In genomic region chr1:1425753-1426495, GRCh38 we compare ENCODE assay signal across 1 cellular context.
TF ChIP-seq lines count a peak whose summit lies in the region.

No MANE protein-coding gene starts in this region.

TF ChIP-seq in HepG2, 621 proteins besides CTCF, POLR2A, EP300 and RAD21 (continued from another document and continues in another):
- peak; percentile 68; the same call in 1 of the 2 replicates for TF ChIP-seq ARID4A (CRISPR knock-in tag; IDR thresholded peaks at IDR 0.05; ENCODE audit: borderline replicate concordance)
- peak; percentile 68 for TF ChIP-seq HNRNPK (IDR thresholded peaks at IDR 0.05; ENCODE audit: low read depth, low read length, poor library complexity, severe bottlenecking)
- TF ChIP-seq ZNF160 (CRISPR knock-in tag; IDR thresholded peaks at IDR 0.05): no peak
- TF ChIP-seq NFKB2 (CRISPR knock-in tag; IDR thresholded peaks at IDR 0.05; ENCODE audit: borderline replicate concordance): 0 out of 2 replicates have a peak, but pooled peaks have one; percentile 7
- TF ChIP-seq ZNF331 (CRISPR knock-in tag; IDR thresholded peaks at IDR 0.05): 0 out of 2 replicates have a peak, but pooled peaks have one; percentile 9
- 0 out of 2 replicates have a peak, but pooled peaks have one; percentile 36 for TF ChIP-seq ZNF501 (CRISPR knock-in tag; IDR thresholded peaks at IDR 0.05)
- TF ChIP-seq ZFX (CRISPR knock-in tag; IDR thresholded peaks at IDR 0.05; ENCODE audit: low read depth): peak; percentile 91
- TF ChIP-seq CENPX (CRISPR knock-in tag; IDR thresholded peaks at IDR 0.05): no peak
- TF ChIP-seq ZNF784 (CRISPR knock-in tag; IDR thresholded peaks at IDR 0.05; ENCODE audit: borderline replicate concordance): no peak
- no peak for TF ChIP-seq SKI (IDR thresholded peaks at IDR 0.05; ENCODE audit: partially characterized antibody)
- TF ChIP-seq MATR3 (CRISPR knock-in tag; IDR thresholded peaks at IDR 0.05): no peak
- no peak for TF ChIP-seq LRRFIP1 (CRISPR knock-in tag; conservative IDR thresholded peaks at IDR 0.05)
- TF ChIP-seq ZXDC (CRISPR knock-in tag; IDR thresholded peaks at IDR 0.05): peak; percentile 65; the same call in 1 of the 2 replicates
- TF ChIP-seq NFE2 (CRISPR knock-in tag; IDR thresholded peaks at IDR 0.05): no peak
- TF ChIP-seq ZNF530 (CRISPR knock-in tag; IDR thresholded peaks at IDR 0.05; ENCODE audit: low read depth): no peak
- 0 out of 2 replicates have a peak, but pooled peaks have one; percentile 60 for TF ChIP-seq MTA1 (CRISPR knock-in tag; IDR thresholded peaks at IDR 0.05; ENCODE audit: borderline replicate concordance)
- TF ChIP-seq ZNF296 (CRISPR knock-in tag; conservative IDR thresholded peaks at IDR 0.05): no peak
- 0 out of 2 replicates have a peak, but pooled peaks have one; percentile 19 for TF ChIP-seq PAXIP1 (CRISPR knock-in tag; conservative IDR thresholded peaks at IDR 0.05)
- TF ChIP-seq KAT8 (CRISPR knock-in tag; IDR thresholded peaks at IDR 0.05): peak; percentile 37; the same call in 1 of the 2 replicates
- peak; percentile 67 for TF ChIP-seq HIC2 (CRISPR knock-in tag; IDR thresholded peaks at IDR 0.05; ENCODE audit: low read depth)
- peak; percentile 69; the same call in 1 of the 2 replicates for TF ChIP-seq TGIF2 (CRISPR knock-in tag; IDR thresholded peaks at IDR 0.05)
- 0 out of 2 replicates have a peak, but pooled peaks have one; percentile 8 for TF ChIP-seq DRAP1 (CRISPR knock-in tag; IDR thresholded peaks at IDR 0.05)
- TF ChIP-seq ZNF414 (CRISPR knock-in tag; IDR thresholded peaks at IDR 0.05): peak; percentile 51; the same call in 1 of the 2 replicates
- peak; percentile 58 for TF ChIP-seq SAP130 (CRISPR knock-in tag; IDR thresholded peaks at IDR 0.05; ENCODE audit: low read depth)
- 0 out of 2 replicates have a peak, but pooled peaks have one; percentile 22 for TF ChIP-seq PCBP1 (IDR thresholded peaks at IDR 0.05; ENCODE audit: borderline replicate concordance, low read depth, low read length)
- TF ChIP-seq ZNF263 (CRISPR knock-in tag; IDR thresholded peaks at IDR 0.05): peak; percentile 99
- TF ChIP-seq NONO (IDR thresholded peaks at IDR 0.05): no peak
- TF ChIP-seq NONO (CRISPR knock-in tag; conservative IDR thresholded peaks at IDR 0.05): 0 out of 2 replicates have a peak, but pooled peaks have one; percentile 31
- TF ChIP-seq ZFY (CRISPR knock-in tag; IDR thresholded peaks at IDR 0.05): peak; percentile 80
- peak; percentile 56; the same call in 1 of the 2 replicates for TF ChIP-seq SALL1 (CRISPR knock-in tag; IDR thresholded peaks at IDR 0.05)
- TF ChIP-seq ZNF639 (CRISPR knock-in tag; conservative IDR thresholded peaks at IDR 0.05): no peak
- TF ChIP-seq ZNF574 (CRISPR knock-in tag; IDR thresholded peaks at IDR 0.05): peak; percentile 50; the same call in 1 of the 2 replicates
- no peak for TF ChIP-seq CBX5 (CRISPR knock-in tag; IDR thresholded peaks at IDR 0.05; ENCODE audit: borderline replicate concordance)
- no peak for TF ChIP-seq CENPT (CRISPR knock-in tag; IDR thresholded peaks at IDR 0.05; ENCODE audit: low read depth)
